In the genomic region with DNA sequence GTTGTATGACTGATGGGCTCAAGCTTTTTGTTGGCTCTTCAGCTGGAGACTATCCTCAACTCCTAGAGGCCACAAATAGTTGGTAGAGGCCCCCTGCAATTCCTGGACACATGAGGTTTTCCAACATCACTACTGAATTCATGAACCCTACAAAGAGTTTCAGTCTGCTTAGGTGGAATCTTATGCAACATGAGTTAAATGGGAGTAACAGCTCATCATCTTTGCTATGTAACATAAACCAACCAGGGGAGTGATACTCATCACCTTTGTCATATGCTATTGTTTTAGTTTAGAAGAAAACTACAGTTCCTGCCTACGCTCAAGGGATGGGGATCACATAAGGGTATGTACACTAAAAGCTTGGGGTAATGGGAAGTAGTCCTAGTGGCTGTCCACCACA, we compare ENCODE assay signal across 26 cellular contexts.
"Had no signal": no experiment of that assay in that cellular context is flagged by ENCODE, and none has a peak within 500 bp of the region (broad histone marks: within the 10 kb centered on the region; RNA-seq: fewer than 3 reads in every experiment).

No MANE protein-coding gene starts in this region.

- H3K4me3 Mint-ChIP-seq: immature natural killer cell; memory B cell; naive thymus-derived CD4-positive, alpha-beta T cell; natural killer cell treated with Interleukin-12 subunit alpha and Interleukin-12 subunit beta and Interleukin-15 and Interleukin-18, amount 100 ng/mL, for 72 hours; stimulated activated memory B cell treated with anti-CD40 and anti-IgM and Interleukin-4, amounts not matched to agents 10 μg/mL and 1 μg/mL and 100 μg/mL, for 72 hours; stimulated activated naive CD8-positive, alpha-beta T cell treated with anti-CD3 and anti-CD28 coated beads, Interleukin-15, amount 100 ng/mL, for 72 hours; type B pancreatic cell had no signal

- ATAC-seq: mucosa of descending colon; naive thymus-derived CD4-positive, alpha-beta T cell; natural killer cell treated with Interleukin-12 subunit alpha and Interleukin-12 subunit beta and Interleukin-15 and Interleukin-18, amount 100 ng/mL, for 72 hours; right cardiac atrium; sciatic nerve; stimulated activated memory B cell treated with anti-CD40 and anti-IgM and Interleukin-4, amounts not matched to agents 10 μg/mL and 1 μg/mL and 100 μg/mL, for 72 hours; stimulated activated naive CD8-positive, alpha-beta T cell treated with anti-CD3 and anti-CD28 coated beads, Interleukin-15, amount 100 ng/mL, for 72 hours had no signal

- H3K27me3 Mint-ChIP-seq: memory B cell; naive thymus-derived CD4-positive, alpha-beta T cell; natural killer cell treated with Interleukin-12 subunit alpha and Interleukin-12 subunit beta and Interleukin-15 and Interleukin-18, amount 100 ng/mL, for 72 hours; stimulated activated memory B cell treated with anti-CD40 and anti-IgM and Interleukin-4, amounts not matched to agents 10 μg/mL and 1 μg/mL and 100 μg/mL, for 72 hours; stimulated activated naive CD8-positive, alpha-beta T cell treated with anti-CD3 and anti-CD28 coated beads, Interleukin-15, amount 100 ng/mL, for 72 hours; type B pancreatic cell had no signal

- H3K9me3 Mint-ChIP-seq: memory B cell; stimulated activated memory B cell treated with anti-CD40 and anti-IgM and Interleukin-4, amounts not matched to agents 10 μg/mL and 1 μg/mL and 100 μg/mL, for 72 hours; stimulated activated naive CD8-positive, alpha-beta T cell treated with anti-CD3 and anti-CD28 coated beads, Interleukin-15, amount 100 ng/mL, for 72 hours; type B pancreatic cell had no signal

- H3K27me3 ChIP-seq: ovary, tibial nerve, uterus had no signal

- H3K36me3 Mint-ChIP-seq: immature natural killer cell; memory B cell; naive thymus-derived CD4-positive, alpha-beta T cell; natural killer cell treated with Interleukin-12 subunit alpha and Interleukin-12 subunit beta and Interleukin-15 and Interleukin-18, amount 100 ng/mL, for 72 hours; stimulated activated memory B cell treated with anti-CD40 and anti-IgM and Interleukin-4, amounts not matched to agents 10 μg/mL and 1 μg/mL and 100 μg/mL, for 72 hours; type B pancreatic cell had no signal

- H3K4me3 ChIP-seq: left ventricle myocardium inferior, lung, mucosa of descending colon, ovary, prostate gland, skin epidermis, tibial nerve, uterus had no signal

- H3K4me1 ChIP-seq: left ventricle myocardium inferior, prostate gland, tibial nerve, uterus had no signal

- H3K9me3 ChIP-seq: mucosa of descending colon, ovary, prostate gland, tibial nerve, uterus had no signal

- H3K27ac Mint-ChIP-seq: immature natural killer cell; memory B cell; naive thymus-derived CD4-positive, alpha-beta T cell; natural killer cell treated with Interleukin-12 subunit alpha and Interleukin-12 subunit beta and Interleukin-15 and Interleukin-18, amount 100 ng/mL, for 72 hours; stimulated activated memory B cell treated with anti-CD40 and anti-IgM and Interleukin-4, amounts not matched to agents 10 μg/mL and 1 μg/mL and 100 μg/mL, for 72 hours; stimulated activated naive CD8-positive, alpha-beta T cell treated with anti-CD3 and anti-CD28 coated beads, Interleukin-15, amount 100 ng/mL, for 72 hours; type B pancreatic cell had no signal

- FAIRE-seq: islet of Langerhans had no signal

- H3K27ac ChIP-seq: left ventricle myocardium inferior, ovary, prostate gland, skin epidermis, tibial nerve, uterus had no signal

- H3K36me3 ChIP-seq: left ventricle myocardium inferior, ovary, prostate gland, tibial nerve, uterus had no signal

- H3K4me1 Mint-ChIP-seq: immature natural killer cell; memory B cell; naive thymus-derived CD4-positive, alpha-beta T cell; stimulated activated memory B cell treated with anti-CD40 and anti-IgM and Interleukin-4, amounts not matched to agents 10 μg/mL and 1 μg/mL and 100 μg/mL, for 72 hours; stimulated activated naive CD8-positive, alpha-beta T cell treated with anti-CD3 and anti-CD28 coated beads, Interleukin-15, amount 100 ng/mL, for 72 hours had no signal

- DNase-seq: hypothalamus; immature natural killer cell; left ventricle myocardium inferior; midbrain; mucosa of descending colon; naive thymus-derived CD4-positive, alpha-beta T cell; ovary; retina; right cardiac atrium; stimulated activated CD4-positive, alpha-beta T cell treated with anti-CD3 and anti-CD28 coated beads, Interleukin-2, amount 100 ng/mL, for 48 hours; stimulated activated CD4-positive, alpha-beta T cell treated with anti-CD3 and anti-CD28 coated beads, Interleukin-4, amount 100 ng/mL, for 4 hours; stimulated activated CD8-positive, alpha-beta memory T cell treated with anti-CD3 and anti-CD28 coated beads, Interleukin-4, amount 100 ng/mL, for 48 hours; stimulated activated naive CD4-positive, alpha-beta T cell treated with Interleukin-2 at 50 U/mL for 16 hours; stimulated activated naive CD8-positive, alpha-beta T cell treated with anti-CD3 and anti-CD28 coated beads, Interleukin-15, amount 100 ng/mL, for 72 hours; substantia nigra; uterus had no signal
